In genomic region chr2:232239956-232240681, GRCh38 we compare ENCODE assay signal across 13 cellular contexts.
A peak's percentile ranks its signal among the peaks of the same experiment; 100 is the strongest.
DNase-seq lines count a peak whose midpoint lies in the region; ATAC-seq and TF ChIP-seq lines count a peak whose summit lies in the region.
"Had no signal": no experiment of that assay in that cellular context is flagged by ENCODE, and none has a peak within 500 bp of the region (broad histone marks: within the 10 kb centered on the region; RNA-seq: fewer than 3 reads in every experiment).

No MANE protein-coding gene starts in this region.

- H3K4me1 ChIP-seq in RWPE2 (ENCODE audit: insufficient read depth, poor library complexity, severe bottlenecking) = peaks cover 27% of the 10 kb centered on the region

- peak overlapping the region; percentile 36 for H3K27ac ChIP-seq in RWPE2 (ENCODE audit: poor library complexity, severe bottlenecking)

- no peaks in the 10 kb centered on the region for H3K9me3 Mint-ChIP-seq in activated naive CD4-positive, alpha-beta T cell treated with anti-CD3 and anti-CD28 coated beads for 36 hours
- H3K9me3 Mint-ChIP-seq in stimulated activated naive B cell treated with anti-CD40 and anti-IgM and Interleukin-4, amounts not matched to agents 10 μg/mL and 1 μg/mL and 100 μg/mL, for 72 hours = no peaks in the 10 kb centered on the region

- CTCF ChIA-PET in activated naive CD4-positive, alpha-beta T cell treated with anti-CD3 and anti-CD28 coated beads for 36 hours (lab: Charles Lee) = interaction anchor here (0.6 to 2.7 kb wide), 7 partner anchors 12 to 722 kb away, joined by 3 to 12 read pairs (median 3); partner anchors contain the start of gene NPPC

- peaks cover 8% of the 10 kb centered on the region for H3K36me3 Mint-ChIP-seq in activated naive CD4-positive, alpha-beta T cell treated with anti-CD3 and anti-CD28 coated beads for 36 hours (ENCODE audit: low read depth)
- peaks cover 25 to 35% of the 10 kb centered on the region in 2 donors for H3K36me3 Mint-ChIP-seq in stimulated activated naive B cell treated with anti-CD40 and anti-IgM and Interleukin-4, amounts not matched to agents 10 μg/mL and 1 μg/mL and 100 μg/mL, for 72 hours

- H3K4me3 ChIP-seq in RWPE2 (ENCODE audit: severe bottlenecking) = no peak overlapping the region
- H3K4me3 ChIP-seq: smooth muscle cell had no signal

- peak; percentile 75 for DNase-seq in activated naive CD4-positive, alpha-beta T cell treated with anti-CD3 and anti-CD28 coated beads for 36 hours
- DNase-seq in activated naive CD4-positive, alpha-beta T cell treated with anti-CD3 and anti-CD28 coated beads, Interleukin-2, amount 50 U/mL, for 16 hours = no peak
- DNase-seq in RWPE2 (ENCODE audit: low spot score) = no peak
- DNase-seq in dermis microvascular lymphatic vessel endothelial cell (ENCODE audit: low read depth in 2 of 2) = peak; percentile 17 to 39
- peak; percentile 23 for DNase-seq in stimulated activated naive B cell treated with anti-CD40 and anti-IgM and Interleukin-4, amounts not matched to agents 10 μg/mL and 1 μg/mL and 100 μg/mL, for 72 hours
- no peak for DNase-seq in NOMO-1 (lab: John Stamatoyannopoulos, UW; ENCODE audit: unreplicated experiment in 2 of 2)
- no peak for DNase-seq in dermis blood vessel endothelial cell
- DNase-seq: activated CD4-positive, CD25-positive, alpha-beta regulatory T cell treated with anti-CD3 and anti-CD28 coated beads, Interleukin-2, amount 50 U/mL, for 72 hours; foreskin melanocyte; KBM-7; NCI-H1417 had no signal

- no peaks in the 10 kb centered on the region for H3K27me3 Mint-ChIP-seq in activated naive CD4-positive, alpha-beta T cell treated with anti-CD3 and anti-CD28 coated beads for 36 hours (ENCODE audit: low read depth)
- H3K27me3 Mint-ChIP-seq in stimulated activated naive B cell treated with anti-CD40 and anti-IgM and Interleukin-4, amounts not matched to agents 10 μg/mL and 1 μg/mL and 100 μg/mL, for 72 hours = no peaks in the 10 kb centered on the region

- peak overlapping the region; percentile 96 for H3K27ac Mint-ChIP-seq in activated naive CD4-positive, alpha-beta T cell treated with anti-CD3 and anti-CD28 coated beads for 36 hours
- H3K27ac Mint-ChIP-seq in stimulated activated naive B cell treated with anti-CD40 and anti-IgM and Interleukin-4, amounts not matched to agents 10 μg/mL and 1 μg/mL and 100 μg/mL, for 72 hours = peak overlapping the region; percentile 75

- peak overlapping the region; percentile 37 for H3K4me3 Mint-ChIP-seq in activated naive CD4-positive, alpha-beta T cell treated with anti-CD3 and anti-CD28 coated beads for 36 hours
- H3K4me3 Mint-ChIP-seq in stimulated activated naive B cell treated with anti-CD40 and anti-IgM and Interleukin-4, amounts not matched to agents 10 μg/mL and 1 μg/mL and 100 μg/mL, for 72 hours = no peak overlapping the region

- no peaks in the 10 kb centered on the region for H3K36me3 ChIP-seq in RWPE2 (ENCODE audit: low read depth)

- H3K4me1 Mint-ChIP-seq in activated naive CD4-positive, alpha-beta T cell treated with anti-CD3 and anti-CD28 coated beads for 36 hours (ENCODE audit: low read depth) = peaks cover 54% of the 10 kb centered on the region
- peaks cover 14 to 16% of the 10 kb centered on the region in 2 donors for H3K4me1 Mint-ChIP-seq in stimulated activated naive B cell treated with anti-CD40 and anti-IgM and Interleukin-4, amounts not matched to agents 10 μg/mL and 1 μg/mL and 100 μg/mL, for 72 hours

- intact Hi-C loops in activated naive CD4-positive, alpha-beta T cell treated with anti-CD3 and anti-CD28 coated beads for 36 hours (cut with micrococcal nuclease) = loop anchor here (1.0 to 5.0 kb wide), 5 partner anchors 75 to 842 kb away; no protein-coding TSS in a partner anchor

- no peaks in the 10 kb centered on the region for H3K27me3 ChIP-seq in RWPE2 (ENCODE audit: insufficient read depth, poor library complexity, severe bottlenecking)

- no peak for TF ChIP-seq CTCF in RWPE2 (IDR thresholded peaks at IDR 0.05; ENCODE audit: poor library complexity, severe bottlenecking)

- no peaks in the 10 kb centered on the region for H3K9me3 ChIP-seq in RWPE2 (ENCODE audit: severe bottlenecking)

- ATAC-seq in RWPE2 (ENCODE audit: low read depth) = peak; percentile 93
- ATAC-seq in stimulated activated naive B cell treated with anti-CD40 and anti-IgM and Interleukin-4, amounts not matched to agents 10 μg/mL and 1 μg/mL and 100 μg/mL, for 72 hours (replicated peaks) = peak; percentile 62 to 70
- no peak for ATAC-seq in GM18511 (IDR thresholded peaks at IDR 0.05; ENCODE audit: unreplicated experiment)

Comparison
In these comparisons a context has a peak if more than half of its experiments do, and no peak if none do; other contexts are left out.
1. DNase-seq: peak in activated naive CD4-positive, alpha-beta T cell treated with anti-CD3 and anti-CD28 coated beads for 36 hours (single experiment), dermis microvascular lymphatic vessel endothelial cell (2 of 2) and stimulated activated naive B cell treated with anti-CD40 and anti-IgM and Interleukin-4, amounts not matched to agents 10 μg/mL and 1 μg/mL and 100 μg/mL, for 72 hours (single experiment); none in activated naive CD4-positive, alpha-beta T cell treated with anti-CD3 and anti-CD28 coated beads, Interleukin-2, amount 50 U/mL, for 16 hours (single experiment), RWPE2 (single experiment), NOMO-1 (0 of 2) and dermis blood vessel endothelial cell (single experiment).